22 cellular contexts compared by ENCODE assay signal in genomic region chr7:2010551-2011265, GRCh38.
A peak's percentile ranks its signal among the peaks of the same experiment; 100 is the strongest.
DNase-seq lines count a peak whose midpoint lies in the region; ATAC-seq and TF ChIP-seq lines count a peak whose summit lies in the region.
"Had no signal": no experiment of that assay in that cellular context is flagged by ENCODE, and none has a peak within 500 bp of the region (broad histone marks: within the 10 kb centered on the region; RNA-seq: fewer than 3 reads in every experiment).

No MANE protein-coding gene starts in this region.

- H3K27me3 ChIP-seq in right atrium auricular region (no peaks in the 10 kb centered on the region), psoas muscle (ENCODE audit: insufficient read depth in 3 of 3, low read length in 2 of 3) (no peaks in the 10 kb centered on the region)
- H3K27me3 ChIP-seq: BE2C, neutrophil had no signal

- WGBS in psoas muscle, 3 donors: 91 to 92% (median 92%) methylated on average over 24 to 29 of the region's 29 CpGs

- no peaks in the 10 kb centered on the region for H3K27me3 Mint-ChIP-seq in WTC11 (ENCODE audit: low read depth)

- H3K4me3 ChIP-seq in right atrium auricular region (no peak overlapping the region), psoas muscle (no peak overlapping the region)
- H3K4me3 ChIP-seq: A549, SK-N-MC had no signal

- ATAC-seq in WTC11 (no peak), psoas muscle (no peak), HG02759 (IDR thresholded peaks at IDR 0.05; ENCODE audit: unreplicated experiment) (no peak)
- ATAC-seq: A549 had no signal

- peaks cover 0 to 64% of the 10 kb centered on the region in 2 donors for H3K4me1 ChIP-seq in right atrium auricular region
- peaks cover 16% of the 10 kb centered on the region for H3K4me1 ChIP-seq in psoas muscle
- H3K4me1 ChIP-seq: A549 had no signal

- no peaks in the 10 kb centered on the region for H3K9me3 ChIP-seq in right atrium auricular region
- H3K9me3 ChIP-seq in psoas muscle: no peaks in the 10 kb centered on the region
- H3K9me3 ChIP-seq: A549, BE2C, neutrophil had no signal

- H3K27ac Mint-ChIP-seq in WTC11: peak overlapping the region; percentile 29; the same call in 1 of the 2 replicates
- H3K27ac Mint-ChIP-seq: T-helper 2 cell treated with Interferon-gamma antibody and Interleukin-4, amounts not matched to agents 5 μg/mL and 100 μg/mL, for 36 hours had no signal

- no peaks in the 10 kb centered on the region for H3K4me1 Mint-ChIP-seq in WTC11

- peak overlapping the region; percentile 89 to 98 for H3K27ac ChIP-seq in right atrium auricular region
- no peak overlapping the region for H3K27ac ChIP-seq in psoas muscle
- H3K27ac ChIP-seq: A549, neutrophil, SK-N-MC, WERI-Rb-1 had no signal

- CTCF ChIA-PET in WTC11 (lab: Charles Lee): no interaction called here

- H3K36me3 ChIP-seq in right atrium auricular region (no peaks in the 10 kb centered on the region), psoas muscle (ENCODE audit: insufficient read depth in 1 of 2, low read depth in 1 of 2) (no peaks in the 10 kb centered on the region)
- H3K36me3 ChIP-seq: BE2C, WERI-Rb-1 had no signal

- H3K36me3 Mint-ChIP-seq in WTC11: no peaks in the 10 kb centered on the region

- peak; percentile 45 for DNase-seq in activated effector memory CD4-positive, alpha-beta T cell treated with anti-CD3 and anti-CD28 coated beads, Interleukin-2, amount 50 U/mL, for 16 hours
- no peak for DNase-seq in activated effector memory CD4-positive, alpha-beta T cell treated with Interleukin-2 at 50 U/mL for 16 hours
- DNase-seq in WTC11 (ENCODE audit: low spot score): no peak
- DNase-seq in right atrium auricular region (ENCODE audit: low spot score): no peak
- DNase-seq in psoas muscle: peak; percentile 9 to 20
- DNase-seq in DMS153 (lab: John Stamatoyannopoulos, UW): no peak
- no peak for DNase-seq in central memory CD4-positive, alpha-beta T cell
- DNase-seq: activated gamma-delta T cell treated with Interleukin-2 at 50 U/mL for 16 hours; activated T-cell treated with anti-CD3 and anti-CD28 coated beads for 4 hours; Calu3; H7; MM.1S; NCI-H1417 treated with DMSO at 0.1 percent for 48 hours; NCI-H2107; NK-92 treated with Interleukin-12 subunit alpha and Interleukin-12 subunit beta, amount 100 ng/mL, for 24 hours; WERI-Rb-1 had no signal

- H3K9me3 Mint-ChIP-seq in WTC11: no peaks in the 10 kb centered on the region
- H3K9me3 Mint-ChIP-seq: T-helper 2 cell treated with Interferon-gamma antibody and Interleukin-4, amounts not matched to agents 5 μg/mL and 100 μg/mL, for 36 hours had no signal

- POLR2A ChIA-PET in WTC11 (lab: Charles Lee): interaction anchor here (0.7 kb wide), 2 partner anchors 27 to 156 kb away, joined by 7 to 9 read pairs; no protein-coding TSS in a partner anchor

- no peak overlapping the region for H3K4me3 Mint-ChIP-seq in WTC11
- H3K4me3 Mint-ChIP-seq: T-helper 2 cell treated with Interferon-gamma antibody and Interleukin-4, amounts not matched to agents 5 μg/mL and 100 μg/mL, for 36 hours had no signal

- no peak for TF ChIP-seq CTCF in WTC11 (IDR thresholded peaks at IDR 0.05)
- TF ChIP-seq CTCF in right atrium auricular region (IDR thresholded peaks at IDR 0.05): no peak
- no peak for TF ChIP-seq CTCF in psoas muscle (IDR thresholded peaks at IDR 0.05)

- intact Hi-C loops in psoas muscle (cut with DNase I): no loop called here

TF ChIP-seq in WTC11, 78 proteins besides CTCF, POLR2A, EP300 and RAD21:
- TF ChIP-seq RORB (CRISPR knock-in tag; IDR thresholded peaks at IDR 0.05) (no peak), NR3C1 (CRISPR knock-in tag; conservative IDR thresholded peaks at IDR 0.05; ENCODE audit: low read depth) (no peak), MYBL2 (CRISPR knock-in tag; IDR thresholded peaks at IDR 0.05) (no peak)
- TF ChIP-seq, protein P1, sequence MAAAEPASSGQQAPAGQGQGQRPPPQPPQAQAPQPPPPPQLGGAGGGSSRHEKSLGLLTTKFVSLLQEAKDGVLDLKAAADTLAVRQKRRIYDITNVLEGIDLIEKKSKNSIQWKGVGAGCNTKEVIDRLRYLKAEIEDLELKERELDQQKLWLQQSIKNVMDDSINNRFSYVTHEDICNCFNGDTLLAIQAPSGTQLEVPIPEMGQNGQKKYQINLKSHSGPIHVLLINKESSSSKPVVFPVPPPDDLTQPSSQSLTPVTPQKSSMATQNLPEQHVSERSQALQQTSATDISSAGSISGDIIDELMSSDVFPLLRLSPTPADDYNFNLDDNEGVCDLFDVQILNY (CRISPR knock-in tag; IDR thresholded peaks at IDR 0.05): no peak

Comparison
In these comparisons a context has a peak if more than half of its experiments do, and no peak if none do; other contexts are left out.
1. DNase-seq: peak in activated effector memory CD4-positive, alpha-beta T cell treated with anti-CD3 and anti-CD28 coated beads, Interleukin-2, amount 50 U/mL, for 16 hours (single experiment) and psoas muscle (2 of 2); none in activated effector memory CD4-positive, alpha-beta T cell treated with Interleukin-2 at 50 U/mL for 16 hours (single experiment), WTC11 (single experiment), right atrium auricular region (single experiment), DMS153 (single experiment) and central memory CD4-positive, alpha-beta T cell (single experiment).